In genomic region chr6:31401403-31401802, GRCh38 we compare ENCODE assay signal across 8 cellular contexts. TPM values are rescaled to one million over a fixed set of nuclear protein-coding genes. Genes with fewer than 3 reads are reported as not detected.
DNase-seq lines count a peak whose midpoint lies in the region; ATAC-seq and TF ChIP-seq lines count a peak whose summit lies in the region.

No MANE protein-coding gene starts in this region.

- peaks cover 9% of the 10 kb centered on the region for H3K27me3 Mint-ChIP-seq in activated T-cell treated with anti-CD3 and anti-CD28 coated beads, Interleukin-2, amount 50 U/mL, for 72 hours (ENCODE audit: low read depth)
- peaks cover 18% of the 10 kb centered on the region for H3K27me3 Mint-ChIP-seq in activated T-helper 2 cell treated with anti-CD3 and anti-CD28 coated beads, Interferon-gamma antibody, Interleukin-2, Interleukin-4, amounts not matched to agents 10 μg/mL and 5 μg/mL and 100 μg/mL, durations not matched to agents 14 hours and 24 hours and 36 hours (ENCODE audit: low read depth)
- no peaks in the 10 kb centered on the region for H3K27me3 Mint-ChIP-seq in stimulated activated memory B cell treated with anti-CD40 and anti-IgM and Interleukin-4, amounts not matched to agents 10 μg/mL and 1 μg/mL and 100 μg/mL, for 72 hours

- ATAC-seq in activated T-cell treated with anti-CD3 and anti-CD28 coated beads, Interleukin-2, amount 50 U/mL, for 72 hours (replicated peaks in 1 of 2), result no peak
- no peak for ATAC-seq in stimulated activated memory B cell treated with anti-CD40 and anti-IgM and Interleukin-4, amounts not matched to agents 10 μg/mL and 1 μg/mL and 100 μg/mL, for 72 hours
- ATAC-seq in GM21423 (IDR thresholded peaks at IDR 0.05; ENCODE audit: unreplicated experiment), result no peak

- intact Hi-C loops in activated T-helper 2 cell treated with anti-CD3 and anti-CD28 coated beads, Interferon-gamma antibody, Interleukin-2, Interleukin-4, amounts not matched to agents 10 μg/mL and 5 μg/mL and 100 μg/mL, durations not matched to agents 14 hours and 24 hours and 36 hours (cut with micrococcal nuclease), result loop anchor here (5.0 kb wide), 1 partner anchor 91 kb away; no protein-coding TSS in a partner anchor

- peak overlapping the region; percentile 75 to 83 for H3K4me3 ChIP-seq in right atrium auricular region

- no peaks in the 10 kb centered on the region for H3K9me3 ChIP-seq in right atrium auricular region

- peaks cover 0 to 68% of the 10 kb centered on the region in 2 donors for H3K4me1 ChIP-seq in right atrium auricular region

- H3K27me3 ChIP-seq in right atrium auricular region, result no peaks in the 10 kb centered on the region

- peak overlapping the region; percentile 16 for H3K27ac Mint-ChIP-seq in activated T-cell treated with anti-CD3 and anti-CD28 coated beads, Interleukin-2, amount 50 U/mL, for 72 hours
- H3K27ac Mint-ChIP-seq in activated T-helper 2 cell treated with anti-CD3 and anti-CD28 coated beads, Interferon-gamma antibody, Interleukin-2, Interleukin-4, amounts not matched to agents 10 μg/mL and 5 μg/mL and 100 μg/mL, durations not matched to agents 14 hours and 24 hours and 36 hours, result peak overlapping the region; percentile 5
- peak overlapping the region; percentile 54 for H3K27ac Mint-ChIP-seq in stimulated activated memory B cell treated with anti-CD40 and anti-IgM and Interleukin-4, amounts not matched to agents 10 μg/mL and 1 μg/mL and 100 μg/mL, for 72 hours

- H3K27ac ChIP-seq in right atrium auricular region, result peak overlapping the region; percentile 99

- TF ChIP-seq CTCF in right atrium auricular region (IDR thresholded peaks at IDR 0.05) (no peak), GM13977 (IDR thresholded peaks at IDR 0.05; ENCODE audit: extremely low read depth, insufficient read depth, missing control alignments) (no peak)

- peak overlapping the region; percentile 90 to 94 for H3K4me3 Mint-ChIP-seq in activated T-cell treated with anti-CD3 and anti-CD28 coated beads, Interleukin-2, amount 50 U/mL, for 72 hours
- H3K4me3 Mint-ChIP-seq in activated T-helper 2 cell treated with anti-CD3 and anti-CD28 coated beads, Interferon-gamma antibody, Interleukin-2, Interleukin-4, amounts not matched to agents 10 μg/mL and 5 μg/mL and 100 μg/mL, durations not matched to agents 14 hours and 24 hours and 36 hours (ENCODE audit: low read depth), result peak overlapping the region; percentile 84
- H3K4me3 Mint-ChIP-seq in stimulated activated memory B cell treated with anti-CD40 and anti-IgM and Interleukin-4, amounts not matched to agents 10 μg/mL and 1 μg/mL and 100 μg/mL, for 72 hours, result peak overlapping the region; percentile 94

- H3K4me1 Mint-ChIP-seq in activated T-cell treated with anti-CD3 and anti-CD28 coated beads, Interleukin-2, amount 50 U/mL, for 72 hours (ENCODE audit: low read depth), result peaks cover 69% of the 10 kb centered on the region
- H3K4me1 Mint-ChIP-seq in activated T-helper 2 cell treated with anti-CD3 and anti-CD28 coated beads, Interferon-gamma antibody, Interleukin-2, Interleukin-4, amounts not matched to agents 10 μg/mL and 5 μg/mL and 100 μg/mL, durations not matched to agents 14 hours and 24 hours and 36 hours (ENCODE audit: low read depth), result peaks cover 50% of the 10 kb centered on the region
- peaks cover 69% of the 10 kb centered on the region for H3K4me1 Mint-ChIP-seq in stimulated activated memory B cell treated with anti-CD40 and anti-IgM and Interleukin-4, amounts not matched to agents 10 μg/mL and 1 μg/mL and 100 μg/mL, for 72 hours

- H3K36me3 Mint-ChIP-seq in activated T-cell treated with anti-CD3 and anti-CD28 coated beads, Interleukin-2, amount 50 U/mL, for 72 hours (ENCODE audit: insufficient read depth in 2 of 2), result peaks cover 0 to 7% of the 10 kb centered on the region in 2 donors
- H3K36me3 Mint-ChIP-seq in activated T-helper 2 cell treated with anti-CD3 and anti-CD28 coated beads, Interferon-gamma antibody, Interleukin-2, Interleukin-4, amounts not matched to agents 10 μg/mL and 5 μg/mL and 100 μg/mL, durations not matched to agents 14 hours and 24 hours and 36 hours (ENCODE audit: low read depth), result peaks cover 10% of the 10 kb centered on the region
- no peaks in the 10 kb centered on the region for H3K36me3 Mint-ChIP-seq in stimulated activated memory B cell treated with anti-CD40 and anti-IgM and Interleukin-4, amounts not matched to agents 10 μg/mL and 1 μg/mL and 100 μg/mL, for 72 hours

- in situ Hi-C loops in GM13977 (cut with MboI; ENCODE audit: low pct_unique_long_range_greater_than_20kb, low sequenced_read_pairs, unreplicated experiment), result no loop called here

- no peaks in the 10 kb centered on the region for H3K36me3 ChIP-seq in right atrium auricular region

- DNase-seq in activated T-cell treated with anti-CD3 and anti-CD28 coated beads, Interleukin-2, amount 50 U/mL, for 72 hours, result no peak
- no peak for DNase-seq in activated T-cell treated with anti-CD3 and anti-CD28 coated beads for 4 hours
- no peak for DNase-seq in activated T-helper 2 cell treated with anti-CD3 and anti-CD28 coated beads, Interferon-gamma antibody, Interleukin-2, Interleukin-4, amounts not matched to agents 10 μg/mL and 5 μg/mL and 100 μg/mL, durations not matched to agents 14 hours and 24 hours and 36 hours (ENCODE audit: low spot score)
- peak; percentile 72 for DNase-seq in right atrium auricular region (ENCODE audit: low spot score)
- no peak for DNase-seq in NCI-H2081 (lab: John Stamatoyannopoulos, UW)
- DNase-seq in GM13977 (ENCODE audit: low spot score), result no peak

- no peaks in the 10 kb centered on the region for H3K9me3 Mint-ChIP-seq in activated T-cell treated with anti-CD3 and anti-CD28 coated beads, Interleukin-2, amount 50 U/mL, for 72 hours
- no peaks in the 10 kb centered on the region for H3K9me3 Mint-ChIP-seq in activated T-helper 2 cell treated with anti-CD3 and anti-CD28 coated beads, Interferon-gamma antibody, Interleukin-2, Interleukin-4, amounts not matched to agents 10 μg/mL and 5 μg/mL and 100 μg/mL, durations not matched to agents 14 hours and 24 hours and 36 hours
- H3K9me3 Mint-ChIP-seq in stimulated activated memory B cell treated with anti-CD40 and anti-IgM and Interleukin-4, amounts not matched to agents 10 μg/mL and 1 μg/mL and 100 μg/mL, for 72 hours, result no peaks in the 10 kb centered on the region

RNA-seq across cellular contexts. Expression of gene MICA, which starts 2.0 kb away (rescaled TPM):
- total RNA-seq in activated T-cell treated with anti-CD3 and anti-CD28 coated beads, Interleukin-2, amount 50 U/mL, for 72 hours, result 1 to 10 TPM; 4.6 to 9.5 TPM
- total RNA-seq in activated T-helper 2 cell treated with anti-CD3 and anti-CD28 coated beads, Interferon-gamma antibody, Interleukin-2, Interleukin-4, amounts not matched to agents 10 μg/mL and 5 μg/mL and 100 μg/mL, durations not matched to agents 14 hours and 24 hours and 36 hours, result 5.6 and 6.0 TPM in 2 replicates
- total RNA-seq in right atrium auricular region, result 10 to 100 TPM; 11.1 to 15.1 TPM

RNA-seq across cellular contexts. Expression of gene HLA-B, which starts 44.4 kb away (rescaled TPM):
- 1,000 to 10,000 TPM; 3,527 to 3,556 TPM for total RNA-seq in activated T-cell treated with anti-CD3 and anti-CD28 coated beads, Interleukin-2, amount 50 U/mL, for 72 hours
- 3,580 and 3,693 TPM in 2 replicates for total RNA-seq in activated T-helper 2 cell treated with anti-CD3 and anti-CD28 coated beads, Interferon-gamma antibody, Interleukin-2, Interleukin-4, amounts not matched to agents 10 μg/mL and 5 μg/mL and 100 μg/mL, durations not matched to agents 14 hours and 24 hours and 36 hours
- 100 to 1,000 TPM; 297 to 584 TPM for total RNA-seq in right atrium auricular region
